1 cellular context compared by ENCODE assay signal in the genomic region with DNA sequence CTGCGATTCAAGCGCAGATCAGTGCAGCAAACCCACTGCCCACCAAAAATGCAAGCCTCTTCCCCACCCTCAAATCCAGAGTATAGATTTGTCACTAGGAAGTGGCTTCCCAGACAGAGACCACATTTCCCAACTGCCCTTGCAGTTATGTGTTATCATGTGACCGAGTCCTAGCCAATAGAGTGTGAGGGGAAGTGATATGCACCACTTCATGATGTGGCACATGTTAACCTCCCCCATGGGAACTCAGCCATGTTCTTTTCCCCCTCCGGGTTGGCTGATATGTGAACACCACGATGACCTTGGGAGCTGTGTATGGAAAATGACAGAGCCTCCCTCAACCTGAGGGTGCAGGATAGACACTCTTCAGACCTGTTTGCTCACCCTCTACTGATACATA.
A peak's percentile ranks its signal among the peaks of the same experiment; 100 is the strongest.
TF ChIP-seq lines count a peak whose summit lies in the region.

No MANE protein-coding gene starts in this region.

TF ChIP-seq in K562, 482 proteins besides CTCF, POLR2A, EP300 and RAD21 (continued from another document):
- TF ChIP-seq, protein P1, sequence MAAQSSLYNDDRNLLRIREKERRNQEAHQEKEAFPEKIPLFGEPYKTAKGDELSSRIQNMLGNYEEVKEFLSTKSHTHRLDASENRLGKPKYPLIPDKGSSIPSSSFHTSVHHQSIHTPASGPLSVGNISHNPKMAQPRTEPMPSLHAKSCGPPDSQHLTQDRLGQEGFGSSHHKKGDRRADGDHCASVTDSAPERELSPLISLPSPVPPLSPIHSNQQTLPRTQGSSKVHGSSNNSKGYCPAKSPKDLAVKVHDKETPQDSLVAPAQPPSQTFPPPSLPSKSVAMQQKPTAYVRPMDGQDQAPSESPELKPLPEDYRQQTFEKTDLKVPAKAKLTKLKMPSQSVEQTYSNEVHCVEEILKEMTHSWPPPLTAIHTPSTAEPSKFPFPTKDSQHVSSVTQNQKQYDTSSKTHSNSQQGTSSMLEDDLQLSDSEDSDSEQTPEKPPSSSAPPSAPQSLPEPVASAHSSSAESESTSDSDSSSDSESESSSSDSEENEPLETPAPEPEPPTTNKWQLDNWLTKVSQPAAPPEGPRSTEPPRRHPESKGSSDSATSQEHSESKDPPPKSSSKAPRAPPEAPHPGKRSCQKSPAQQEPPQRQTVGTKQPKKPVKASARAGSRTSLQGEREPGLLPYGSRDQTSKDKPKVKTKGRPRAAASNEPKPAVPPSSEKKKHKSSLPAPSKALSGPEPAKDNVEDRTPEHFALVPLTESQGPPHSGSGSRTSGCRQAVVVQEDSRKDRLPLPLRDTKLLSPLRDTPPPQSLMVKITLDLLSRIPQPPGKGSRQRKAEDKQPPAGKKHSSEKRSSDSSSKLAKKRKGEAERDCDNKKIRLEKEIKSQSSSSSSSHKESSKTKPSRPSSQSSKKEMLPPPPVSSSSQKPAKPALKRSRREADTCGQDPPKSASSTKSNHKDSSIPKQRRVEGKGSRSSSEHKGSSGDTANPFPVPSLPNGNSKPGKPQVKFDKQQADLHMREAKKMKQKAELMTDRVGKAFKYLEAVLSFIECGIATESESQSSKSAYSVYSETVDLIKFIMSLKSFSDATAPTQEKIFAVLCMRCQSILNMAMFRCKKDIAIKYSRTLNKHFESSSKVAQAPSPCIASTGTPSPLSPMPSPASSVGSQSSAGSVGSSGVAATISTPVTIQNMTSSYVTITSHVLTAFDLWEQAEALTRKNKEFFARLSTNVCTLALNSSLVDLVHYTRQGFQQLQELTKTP (IDR thresholded peaks at IDR 0.05; ENCODE audit: low read depth in 1 of 2, partially characterized antibody in 2 of 2), result peak in 1 of 2 experiments; percentile 23
- no peak for TF ChIP-seq ILF3 (IDR thresholded peaks at IDR 0.05; ENCODE audit: borderline replicate concordance)
- TF ChIP-seq, protein P2, sequence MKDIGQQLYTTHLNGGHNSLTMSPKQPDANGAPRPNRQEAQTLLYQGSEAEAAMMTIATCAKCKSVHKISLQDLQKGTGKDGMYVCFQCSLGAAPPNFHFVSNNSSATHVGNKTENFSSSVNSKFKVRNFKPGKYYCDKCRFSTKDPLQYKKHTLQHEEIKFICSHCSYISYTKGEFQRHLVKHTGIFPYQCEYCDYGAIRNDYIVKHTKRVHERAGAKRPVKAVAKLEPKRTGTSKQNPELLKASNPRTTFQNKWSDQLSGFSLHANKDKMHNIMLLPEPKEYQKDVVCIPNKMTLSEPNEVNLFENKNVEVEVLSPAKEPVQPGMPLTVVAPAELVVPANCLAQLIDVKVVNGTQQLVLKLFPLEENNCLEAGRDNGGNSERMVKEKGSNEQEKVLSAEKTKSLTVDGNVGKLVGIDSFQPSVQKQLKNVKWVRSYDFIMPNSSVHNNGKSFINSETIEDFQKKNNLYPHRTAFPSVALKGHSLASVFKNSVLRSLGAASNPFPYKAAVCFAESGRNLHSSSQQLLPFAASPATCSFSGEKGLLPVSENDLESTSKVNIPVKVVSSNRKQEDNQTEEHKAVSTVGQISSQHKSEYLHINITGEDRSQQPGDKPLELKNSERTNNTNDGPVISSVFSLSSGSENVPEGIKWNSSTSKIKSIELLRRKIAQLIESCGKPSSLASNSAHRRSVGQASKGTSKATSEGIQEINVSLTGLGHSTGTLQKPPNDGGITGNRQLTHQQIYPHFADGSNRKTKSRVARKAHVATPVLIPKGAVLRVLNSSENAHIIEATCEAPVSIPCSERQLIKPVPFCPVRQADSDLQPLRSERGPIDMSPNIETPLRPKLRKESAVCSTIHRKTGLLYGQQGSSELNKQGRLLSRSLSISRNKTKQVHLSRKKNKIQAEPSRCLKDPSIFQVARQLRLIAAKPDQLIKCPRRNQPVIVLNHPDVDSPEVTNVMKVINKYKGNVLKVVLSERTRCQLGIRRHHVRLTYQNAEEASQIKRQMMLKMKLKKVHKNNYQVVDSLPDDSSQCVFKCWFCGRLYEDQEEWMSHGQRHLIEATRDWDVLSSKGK (CRISPR knock-in tag; IDR thresholded peaks at IDR 0.05), result no peak
- peak; percentile 75; the same call in 1 of the 2 replicates for TF ChIP-seq TOE1 (IDR thresholded peaks at IDR 0.05; ENCODE audit: borderline replicate concordance)
- TF ChIP-seq TOE1 (CRISPR knock-in tag; IDR thresholded peaks at IDR 0.05; ENCODE audit: borderline replicate concordance, low read depth), result no peak
- TF ChIP-seq ARNT (IDR thresholded peaks at IDR 0.05), result no peak
- TF ChIP-seq, protein P3, sequence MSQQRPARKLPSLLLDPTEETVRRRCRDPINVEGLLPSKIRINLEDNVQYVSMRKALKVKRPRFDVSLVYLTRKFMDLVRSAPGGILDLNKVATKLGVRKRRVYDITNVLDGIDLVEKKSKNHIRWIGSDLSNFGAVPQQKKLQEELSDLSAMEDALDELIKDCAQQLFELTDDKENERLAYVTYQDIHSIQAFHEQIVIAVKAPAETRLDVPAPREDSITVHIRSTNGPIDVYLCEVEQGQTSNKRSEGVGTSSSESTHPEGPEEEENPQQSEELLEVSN (IDR thresholded peaks at IDR 0.05; ENCODE audit: borderline replicate concordance in 1 of 2, extremely low read depth in 1 of 2, insufficient read depth in 1 of 2, insufficient read length in 1 of 2, low read depth in 1 of 2, low read length in 1 of 2, poor library complexity in 1 of 2, severe bottlenecking in 1 of 2), result peak; percentile 59 to 66
- no peak for TF ChIP-seq CEBPB (tag; IDR thresholded peaks at IDR 0.05)
- TF ChIP-seq MECOM (CRISPR knock-in tag; IDR thresholded peaks at IDR 0.05), result no peak
- TF ChIP-seq RB1 (IDR thresholded peaks at IDR 0.05; ENCODE audit: low read depth), result no peak
- TF ChIP-seq TAF7 (tag; IDR thresholded peaks at IDR 0.05), result no peak
- TF ChIP-seq, protein P4, sequence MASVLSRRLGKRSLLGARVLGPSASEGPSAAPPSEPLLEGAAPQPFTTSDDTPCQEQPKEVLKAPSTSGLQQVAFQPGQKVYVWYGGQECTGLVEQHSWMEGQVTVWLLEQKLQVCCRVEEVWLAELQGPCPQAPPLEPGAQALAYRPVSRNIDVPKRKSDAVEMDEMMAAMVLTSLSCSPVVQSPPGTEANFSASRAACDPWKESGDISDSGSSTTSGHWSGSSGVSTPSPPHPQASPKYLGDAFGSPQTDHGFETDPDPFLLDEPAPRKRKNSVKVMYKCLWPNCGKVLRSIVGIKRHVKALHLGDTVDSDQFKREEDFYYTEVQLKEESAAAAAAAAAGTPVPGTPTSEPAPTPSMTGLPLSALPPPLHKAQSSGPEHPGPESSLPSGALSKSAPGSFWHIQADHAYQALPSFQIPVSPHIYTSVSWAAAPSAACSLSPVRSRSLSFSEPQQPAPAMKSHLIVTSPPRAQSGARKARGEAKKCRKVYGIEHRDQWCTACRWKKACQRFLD (CRISPR knock-in tag; IDR thresholded peaks at IDR 0.05), result no peak
- TF ChIP-seq PHB (CRISPR knock-in tag; IDR thresholded peaks at IDR 0.05), result no peak
- TF ChIP-seq, protein P5, sequence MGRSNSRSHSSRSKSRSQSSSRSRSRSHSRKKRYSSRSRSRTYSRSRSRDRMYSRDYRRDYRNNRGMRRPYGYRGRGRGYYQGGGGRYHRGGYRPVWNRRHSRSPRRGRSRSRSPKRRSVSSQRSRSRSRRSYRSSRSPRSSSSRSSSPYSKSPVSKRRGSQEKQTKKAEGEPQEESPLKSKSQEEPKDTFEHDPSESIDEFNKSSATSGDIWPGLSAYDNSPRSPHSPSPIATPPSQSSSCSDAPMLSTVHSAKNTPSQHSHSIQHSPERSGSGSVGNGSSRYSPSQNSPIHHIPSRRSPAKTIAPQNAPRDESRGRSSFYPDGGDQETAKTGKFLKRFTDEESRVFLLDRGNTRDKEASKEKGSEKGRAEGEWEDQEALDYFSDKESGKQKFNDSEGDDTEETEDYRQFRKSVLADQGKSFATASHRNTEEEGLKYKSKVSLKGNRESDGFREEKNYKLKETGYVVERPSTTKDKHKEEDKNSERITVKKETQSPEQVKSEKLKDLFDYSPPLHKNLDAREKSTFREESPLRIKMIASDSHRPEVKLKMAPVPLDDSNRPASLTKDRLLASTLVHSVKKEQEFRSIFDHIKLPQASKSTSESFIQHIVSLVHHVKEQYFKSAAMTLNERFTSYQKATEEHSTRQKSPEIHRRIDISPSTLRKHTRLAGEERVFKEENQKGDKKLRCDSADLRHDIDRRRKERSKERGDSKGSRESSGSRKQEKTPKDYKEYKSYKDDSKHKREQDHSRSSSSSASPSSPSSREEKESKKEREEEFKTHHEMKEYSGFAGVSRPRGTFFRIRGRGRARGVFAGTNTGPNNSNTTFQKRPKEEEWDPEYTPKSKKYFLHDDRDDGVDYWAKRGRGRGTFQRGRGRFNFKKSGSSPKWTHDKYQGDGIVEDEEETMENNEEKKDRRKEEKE (IDR thresholded peaks at IDR 0.05; ENCODE audit: borderline replicate concordance in 1 of 2, control insufficient read depth in 1 of 2, low read depth in 2 of 2, low read length in 1 of 2), result no peak
- TF ChIP-seq BMI1 (IDR thresholded peaks at IDR 0.05; ENCODE audit: low read length), result no peak
- TF ChIP-seq, protein P6, sequence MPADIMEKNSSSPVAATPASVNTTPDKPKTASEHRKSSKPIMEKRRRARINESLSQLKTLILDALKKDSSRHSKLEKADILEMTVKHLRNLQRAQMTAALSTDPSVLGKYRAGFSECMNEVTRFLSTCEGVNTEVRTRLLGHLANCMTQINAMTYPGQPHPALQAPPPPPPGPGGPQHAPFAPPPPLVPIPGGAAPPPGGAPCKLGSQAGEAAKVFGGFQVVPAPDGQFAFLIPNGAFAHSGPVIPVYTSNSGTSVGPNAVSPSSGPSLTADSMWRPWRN (IDR thresholded peaks at IDR 0.05; ENCODE audit: low read depth), result no peak
- no peak for TF ChIP-seq SAFB2 (IDR thresholded peaks at IDR 0.05; ENCODE audit: borderline replicate concordance, low read depth, low read length, severe bottlenecking)
- no peak for TF ChIP-seq LCOR (CRISPR knock-in tag; IDR thresholded peaks at IDR 0.05)
- TF ChIP-seq RNF2 (IDR thresholded peaks at IDR 0.05), result no peak
- no peak for TF ChIP-seq NCOA4 (IDR thresholded peaks at IDR 0.05; ENCODE audit: partially characterized antibody)
- no peak for TF ChIP-seq HMG20B (CRISPR knock-in tag; IDR thresholded peaks at IDR 0.05)
- no peak for TF ChIP-seq KLF1 (tag; IDR thresholded peaks at IDR 0.05)
- no peak for TF ChIP-seq SREBF1 (IDR thresholded peaks at IDR 0.05; ENCODE audit: borderline replicate concordance, low read depth, low read length)
- no peak for TF ChIP-seq HIVEP1 (CRISPR knock-in tag; IDR thresholded peaks at IDR 0.05)
- peak; percentile 55; the same call in 1 of the 2 replicates for TF ChIP-seq ZNF143 (CRISPR knock-in tag; IDR thresholded peaks at IDR 0.05)
- TF ChIP-seq HSF4 (CRISPR knock-in tag; IDR thresholded peaks at IDR 0.05; ENCODE audit: borderline replicate concordance), result no peak
- TF ChIP-seq ZKSCAN8 (CRISPR knock-in tag; IDR thresholded peaks at IDR 0.05), result no peak
- TF ChIP-seq HDAC1 (IDR thresholded peaks at IDR 0.05), result no peak
- no peak for TF ChIP-seq BRCA1 (IDR thresholded peaks at IDR 0.05)
- no peak for TF ChIP-seq BRCA1 (CRISPR knock-in tag; IDR thresholded peaks at IDR 0.05)
- TF ChIP-seq ZC3H4 (CRISPR knock-in tag; IDR thresholded peaks at IDR 0.05; ENCODE audit: borderline replicate concordance), result no peak
- no peak for TF ChIP-seq TBL1XR1 (IDR thresholded peaks at IDR 0.05; ENCODE audit: low read length in 2 of 2)
- no peak for TF ChIP-seq E2F3 (CRISPR knock-in tag; IDR thresholded peaks at IDR 0.05)
- TF ChIP-seq ZNF217 (CRISPR knock-in tag; IDR thresholded peaks at IDR 0.05), result no peak
- no peak for TF ChIP-seq SP2 (IDR thresholded peaks at IDR 0.05; ENCODE audit: extremely low read depth, low read depth, low read length, poor library complexity, severe bottlenecking)
- peak; percentile 98 for TF ChIP-seq L3MBTL2 (IDR thresholded peaks at IDR 0.05)
- no peak for TF ChIP-seq ARID1B (IDR thresholded peaks at IDR 0.05)
- TF ChIP-seq BRD4 (IDR thresholded peaks at IDR 0.05), result no peak
- TF ChIP-seq ELF1 (tag; IDR thresholded peaks at IDR 0.05), result 0 out of 2 replicates have a peak, but pooled peaks have one; percentile 58
